ENCODE assay signal across 33 cellular contexts in genomic region chr2:195428673-195429072, GRCh38.
"Had no signal": no experiment of that assay in that cellular context is flagged by ENCODE, and none has a peak within 500 bp of the region (broad histone marks: within the 10 kb centered on the region; RNA-seq: fewer than 3 reads in every experiment).

No MANE protein-coding gene starts in this region.

- H3K4me1 ChIP-seq: ascending aorta, breast epithelium, esophagus muscularis mucosa, foreskin keratinocyte, gastrocnemius medialis, heart left ventricle had no signal

- H3K36me3 ChIP-seq: ascending aorta, breast epithelium, cardiac muscle cell, esophagus muscularis mucosa, gastrocnemius medialis, heart left ventricle had no signal

- FAIRE-seq: TTC549 had no signal

- H3K9me3 ChIP-seq: ascending aorta, breast epithelium, esophagus muscularis mucosa, gastrocnemius medialis, heart left ventricle had no signal

- H3K27me3 ChIP-seq: ascending aorta, breast epithelium, cardiac muscle cell, esophagus muscularis mucosa, foreskin keratinocyte, gastrocnemius medialis, heart left ventricle had no signal

- DNase-seq: activated CD4-positive, alpha-beta memory T cell treated with anti-CD3 and anti-CD28 coated beads, Interleukin-2, amount 10 ng/mL, durations not matched to agents 7 days and 5 days; activated CD4-positive, alpha-beta T cell treated with anti-CD3 and anti-CD28 coated beads for 1 hour; activated CD4-positive, alpha-beta T cell treated with anti-CD3 and anti-CD28 coated beads for 4 hours; activated CD4-positive, alpha-beta T cell treated with anti-CD3 and anti-CD28 coated beads, Interleukin-2, amount 10 ng/mL, durations not matched to agents 7 days and 5 days; activated CD4-positive, alpha-beta T cell treated with anti-CD3 and anti-CD28 coated beads, Interleukin-2, amount 50 U/mL, for 4 hours; activated CD8-positive, alpha-beta memory T cell treated with anti-CD3 and anti-CD28 coated beads, Interleukin-2, amount 50 U/mL, for 48 hours; activated gamma-delta T cell; activated naive CD4-positive, alpha-beta T cell; activated naive CD4-positive, alpha-beta T cell treated with anti-CD3 and anti-CD28 coated beads, Interleukin-2, amount 10 ng/mL, durations not matched to agents 7 days and 5 days; activated naive CD8-positive, alpha-beta T cell treated with anti-CD3 and anti-CD28 coated beads, Interleukin-2, amount 10 ng/mL, durations not matched to agents 7 days and 5 days; activated T-cell treated with anti-CD3 and anti-CD28 coated beads for 4 hours; activated T-cell treated with anti-CD3 and anti-CD28 coated beads, Interleukin-2, amount 50 U/mL, for 24 hours; activated T-cell treated with anti-CD3 and anti-CD28 coated beads, Interleukin-2, amount 50 U/mL, for 72 hours; central memory CD4-positive, alpha-beta T cell; cortex of kidney; dermis blood vessel endothelial cell; effector CD4-positive, alpha-beta T cell; effector memory CD8-positive, alpha-beta T cell; erythroblast; foreskin keratinocyte; gastrocnemius medialis; glutamatergic neuron; heart left ventricle; T-helper 17 cell; T1000 had no signal

- H3K27ac ChIP-seq: ascending aorta, breast epithelium, cardiac muscle cell, esophagus muscularis mucosa, foreskin keratinocyte, gastrocnemius medialis, heart left ventricle, VCaP had no signal

- H3K4me3 ChIP-seq: ascending aorta, breast epithelium, cardiac muscle cell, esophagus muscularis mucosa, gastrocnemius medialis, heart left ventricle had no signal

- ATAC-seq: activated naive CD4-positive, alpha-beta T cell treated with anti-CD3 and anti-CD28 coated beads, Interleukin-2, amount 50 U/mL, for 72 hours; activated T-cell treated with anti-CD3 and anti-CD28 coated beads, Interleukin-2, amount 50 U/mL, for 72 hours; effector memory CD8-positive, alpha-beta T cell; foreskin keratinocyte; gastrocnemius medialis; heart left ventricle; T-helper 17 cell; WTC11 had no signal
